8 cellular contexts compared by ENCODE assay signal in the genomic region with DNA sequence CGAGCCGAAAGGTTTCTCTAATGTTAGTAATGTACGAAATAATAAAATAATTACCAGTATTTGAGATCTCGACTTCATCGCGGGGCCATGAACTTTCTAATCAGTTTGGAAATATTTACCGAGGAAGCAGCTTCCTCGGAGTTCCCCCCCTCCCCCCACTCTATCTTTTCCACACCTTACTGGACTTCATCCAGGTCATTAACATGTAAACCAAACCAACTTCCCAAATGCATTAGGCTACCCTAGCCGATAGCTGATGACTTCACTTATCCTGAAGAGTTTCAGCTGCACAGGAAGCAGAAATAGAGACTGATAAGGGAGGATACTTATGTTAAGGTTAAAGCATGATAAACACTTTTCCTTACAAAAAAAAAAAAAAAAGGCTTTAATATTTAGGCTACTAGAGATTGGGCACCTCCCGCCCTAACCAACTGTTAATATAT. TPM values are rescaled to one million over a fixed set of nuclear protein-coding genes. Genes with fewer than 3 reads are reported as not detected.
A peak's percentile ranks its signal among the peaks of the same experiment; 100 is the strongest.
DNase-seq lines count a peak whose midpoint lies in the region; ATAC-seq and TF ChIP-seq lines count a peak whose summit lies in the region.

No MANE protein-coding gene starts in this region.

- TF ChIP-seq CTCF in WTC11 (IDR thresholded peaks at IDR 0.05), result no peak

- no peak for ATAC-seq in activated CD4-positive, alpha-beta T cell treated with anti-CD3 and anti-CD28 coated beads for 36 hours
- ATAC-seq in WTC11 (no peak), GM18861 (IDR thresholded peaks at IDR 0.05; ENCODE audit: unreplicated experiment) (no peak)
- no peak for ATAC-seq in stimulated activated naive CD8-positive, alpha-beta T cell treated with anti-CD3 and anti-CD28 coated beads, Interleukin-15, amount 100 ng/mL, for 72 hours

- CTCF ChIA-PET in activated CD4-positive, alpha-beta T cell treated with anti-CD3 and anti-CD28 coated beads for 36 hours (lab: Charles Lee), result interaction anchor here (0.6 kb wide), 1 partner anchor 157 kb away, joined by 3 read pairs; no protein-coding TSS in a partner anchor
- CTCF ChIA-PET in WTC11 (lab: Charles Lee), result interaction anchor here (0.6 kb wide), 1 partner anchor 194 kb away, joined by 3 read pairs; no protein-coding TSS in a partner anchor

- H3K36me3 ChIP-seq in iPS DF 6.9 (ENCODE audit: control insufficient read depth, insufficient read depth, low read length), result no peaks in the 10 kb centered on the region

- H3K9me3 ChIP-seq in iPS DF 6.9 (ENCODE audit: control insufficient read depth, insufficient read depth, low read length), result no peaks in the 10 kb centered on the region

- no peaks in the 10 kb centered on the region for H3K9me3 Mint-ChIP-seq in activated CD4-positive, alpha-beta T cell treated with anti-CD3 and anti-CD28 coated beads for 36 hours (ENCODE audit: low read depth)
- no peaks in the 10 kb centered on the region for H3K9me3 Mint-ChIP-seq in WTC11
- H3K9me3 Mint-ChIP-seq in stimulated activated naive CD8-positive, alpha-beta T cell treated with anti-CD3 and anti-CD28 coated beads, Interleukin-15, amount 100 ng/mL, for 72 hours, result no peaks in the 10 kb centered on the region

- POLR2A ChIA-PET in activated CD4-positive, alpha-beta T cell treated with anti-CD3 and anti-CD28 coated beads for 36 hours (lab: Charles Lee), result no interaction called here
- POLR2A ChIA-PET in WTC11 (lab: Charles Lee), result no interaction called here

- H3K27me3 Mint-ChIP-seq in activated CD4-positive, alpha-beta T cell treated with anti-CD3 and anti-CD28 coated beads for 36 hours, result peaks cover 60% of the 10 kb centered on the region
- H3K27me3 Mint-ChIP-seq in WTC11 (ENCODE audit: low read depth), result peaks cover 54% of the 10 kb centered on the region
- H3K27me3 Mint-ChIP-seq in stimulated activated naive CD8-positive, alpha-beta T cell treated with anti-CD3 and anti-CD28 coated beads, Interleukin-15, amount 100 ng/mL, for 72 hours, result peaks cover 70% of the 10 kb centered on the region

- peak overlapping the region; percentile 97; the same call in 1 of the 2 replicates for H3K4me3 ChIP-seq in iPS DF 6.9 (ENCODE audit: low read length)

- peak overlapping the region; percentile 75 for H3K4me3 Mint-ChIP-seq in activated CD4-positive, alpha-beta T cell treated with anti-CD3 and anti-CD28 coated beads for 36 hours
- peak overlapping the region; percentile 94 for H3K4me3 Mint-ChIP-seq in WTC11
- H3K4me3 Mint-ChIP-seq in stimulated activated naive CD8-positive, alpha-beta T cell treated with anti-CD3 and anti-CD28 coated beads, Interleukin-15, amount 100 ng/mL, for 72 hours, result peak overlapping the region; percentile 77 to 86

- H3K27ac Mint-ChIP-seq in activated CD4-positive, alpha-beta T cell treated with anti-CD3 and anti-CD28 coated beads for 36 hours, result no peak overlapping the region
- H3K27ac Mint-ChIP-seq in WTC11, result no peak overlapping the region
- H3K27ac Mint-ChIP-seq in stimulated activated naive CD8-positive, alpha-beta T cell treated with anti-CD3 and anti-CD28 coated beads, Interleukin-15, amount 100 ng/mL, for 72 hours, result no peak overlapping the region

- no peak for DNase-seq in activated CD4-positive, alpha-beta T cell treated with anti-CD3 and anti-CD28 coated beads for 36 hours
- DNase-seq in activated CD4-positive, alpha-beta T cell treated with anti-CD3 and anti-CD28 coated beads, Interleukin-2, amount 50 U/mL, for 1 hour, result no peak
- DNase-seq in WTC11 (ENCODE audit: low spot score), result no peak
- DNase-seq in iPS DF 6.9 (ENCODE audit: low read depth, low spot score), result no peak
- DNase-seq in stimulated activated naive CD8-positive, alpha-beta T cell treated with anti-CD3 and anti-CD28 coated beads, Interleukin-15, amount 100 ng/mL, for 72 hours, result no peak
- DNase-seq in cortex of kidney (lab: John Stamatoyannopoulos, UW), result no peak
- no peak for DNase-seq in activated CD4-positive, CD25-positive, alpha-beta regulatory T cell (lab: John Stamatoyannopoulos, UW)

- intact Hi-C loops in activated CD4-positive, alpha-beta T cell treated with anti-CD3 and anti-CD28 coated beads for 36 hours (cut with DNase I, micrococcal nuclease), result loop anchor here (2.0 to 10.0 kb wide), 5 partner anchors 58 to 200 kb away; no protein-coding TSS in a partner anchor

- no CpG with 5 or more reads among the region's 10 CpGs for WGBS in iPS DF 6.9 (ENCODE audit: insufficient coverage, insufficient read length)

- no peak overlapping the region for H3K27ac ChIP-seq in iPS DF 6.9 (ENCODE audit: low read length)

- no peaks in the 10 kb centered on the region for H3K36me3 Mint-ChIP-seq in activated CD4-positive, alpha-beta T cell treated with anti-CD3 and anti-CD28 coated beads for 36 hours (ENCODE audit: low read depth)
- H3K36me3 Mint-ChIP-seq in WTC11, result no peaks in the 10 kb centered on the region

- H3K27me3 ChIP-seq in iPS DF 6.9 (ENCODE audit: control insufficient read depth, insufficient read depth, low read length), result peaks cover 2% of the 10 kb centered on the region; the same call in 1 of the 2 replicates

- H3K4me1 ChIP-seq in iPS DF 6.9 (ENCODE audit: control insufficient read depth, insufficient read depth, low read length), result no peaks in the 10 kb centered on the region; the same call in 1 of the 2 replicates

- H3K4me1 Mint-ChIP-seq in activated CD4-positive, alpha-beta T cell treated with anti-CD3 and anti-CD28 coated beads for 36 hours, result peaks cover 23% of the 10 kb centered on the region
- H3K4me1 Mint-ChIP-seq in WTC11, result peaks cover 27% of the 10 kb centered on the region
- H3K4me1 Mint-ChIP-seq in stimulated activated naive CD8-positive, alpha-beta T cell treated with anti-CD3 and anti-CD28 coated beads, Interleukin-15, amount 100 ng/mL, for 72 hours, result peaks cover 27% of the 10 kb centered on the region

TF ChIP-seq in WTC11, 78 proteins besides CTCF, POLR2A, EP300 and RAD21 (continues in another document):
- TF ChIP-seq, protein P1, sequence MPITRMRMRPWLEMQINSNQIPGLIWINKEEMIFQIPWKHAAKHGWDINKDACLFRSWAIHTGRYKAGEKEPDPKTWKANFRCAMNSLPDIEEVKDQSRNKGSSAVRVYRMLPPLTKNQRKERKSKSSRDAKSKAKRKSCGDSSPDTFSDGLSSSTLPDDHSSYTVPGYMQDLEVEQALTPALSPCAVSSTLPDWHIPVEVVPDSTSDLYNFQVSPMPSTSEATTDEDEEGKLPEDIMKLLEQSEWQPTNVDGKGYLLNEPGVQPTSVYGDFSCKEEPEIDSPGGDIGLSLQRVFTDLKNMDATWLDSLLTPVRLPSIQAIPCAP (CRISPR knock-in tag; IDR thresholded peaks at IDR 0.05), result no peak
- TF ChIP-seq, protein P2, sequence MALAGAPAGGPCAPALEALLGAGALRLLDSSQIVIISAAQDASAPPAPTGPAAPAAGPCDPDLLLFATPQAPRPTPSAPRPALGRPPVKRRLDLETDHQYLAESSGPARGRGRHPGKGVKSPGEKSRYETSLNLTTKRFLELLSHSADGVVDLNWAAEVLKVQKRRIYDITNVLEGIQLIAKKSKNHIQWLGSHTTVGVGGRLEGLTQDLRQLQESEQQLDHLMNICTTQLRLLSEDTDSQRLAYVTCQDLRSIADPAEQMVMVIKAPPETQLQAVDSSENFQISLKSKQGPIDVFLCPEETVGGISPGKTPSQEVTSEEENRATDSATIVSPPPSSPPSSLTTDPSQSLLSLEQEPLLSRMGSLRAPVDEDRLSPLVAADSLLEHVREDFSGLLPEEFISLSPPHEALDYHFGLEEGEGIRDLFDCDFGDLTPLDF (CRISPR knock-in tag; IDR thresholded peaks at IDR 0.05), result no peak
- TF ChIP-seq ZNF416 (CRISPR knock-in tag; IDR thresholded peaks at IDR 0.05) (no peak), NR3C1 (CRISPR knock-in tag; conservative IDR thresholded peaks at IDR 0.05; ENCODE audit: low read depth) (no peak), RELA (CRISPR knock-in tag; IDR thresholded peaks at IDR 0.05; ENCODE audit: borderline replicate concordance) (no peak), CREM (CRISPR knock-in tag; IDR thresholded peaks at IDR 0.05) (no peak), RORB (CRISPR knock-in tag; IDR thresholded peaks at IDR 0.05) (no peak), PRRX2 (CRISPR knock-in tag; IDR thresholded peaks at IDR 0.05) (no peak)
- TF ChIP-seq, protein P3, sequence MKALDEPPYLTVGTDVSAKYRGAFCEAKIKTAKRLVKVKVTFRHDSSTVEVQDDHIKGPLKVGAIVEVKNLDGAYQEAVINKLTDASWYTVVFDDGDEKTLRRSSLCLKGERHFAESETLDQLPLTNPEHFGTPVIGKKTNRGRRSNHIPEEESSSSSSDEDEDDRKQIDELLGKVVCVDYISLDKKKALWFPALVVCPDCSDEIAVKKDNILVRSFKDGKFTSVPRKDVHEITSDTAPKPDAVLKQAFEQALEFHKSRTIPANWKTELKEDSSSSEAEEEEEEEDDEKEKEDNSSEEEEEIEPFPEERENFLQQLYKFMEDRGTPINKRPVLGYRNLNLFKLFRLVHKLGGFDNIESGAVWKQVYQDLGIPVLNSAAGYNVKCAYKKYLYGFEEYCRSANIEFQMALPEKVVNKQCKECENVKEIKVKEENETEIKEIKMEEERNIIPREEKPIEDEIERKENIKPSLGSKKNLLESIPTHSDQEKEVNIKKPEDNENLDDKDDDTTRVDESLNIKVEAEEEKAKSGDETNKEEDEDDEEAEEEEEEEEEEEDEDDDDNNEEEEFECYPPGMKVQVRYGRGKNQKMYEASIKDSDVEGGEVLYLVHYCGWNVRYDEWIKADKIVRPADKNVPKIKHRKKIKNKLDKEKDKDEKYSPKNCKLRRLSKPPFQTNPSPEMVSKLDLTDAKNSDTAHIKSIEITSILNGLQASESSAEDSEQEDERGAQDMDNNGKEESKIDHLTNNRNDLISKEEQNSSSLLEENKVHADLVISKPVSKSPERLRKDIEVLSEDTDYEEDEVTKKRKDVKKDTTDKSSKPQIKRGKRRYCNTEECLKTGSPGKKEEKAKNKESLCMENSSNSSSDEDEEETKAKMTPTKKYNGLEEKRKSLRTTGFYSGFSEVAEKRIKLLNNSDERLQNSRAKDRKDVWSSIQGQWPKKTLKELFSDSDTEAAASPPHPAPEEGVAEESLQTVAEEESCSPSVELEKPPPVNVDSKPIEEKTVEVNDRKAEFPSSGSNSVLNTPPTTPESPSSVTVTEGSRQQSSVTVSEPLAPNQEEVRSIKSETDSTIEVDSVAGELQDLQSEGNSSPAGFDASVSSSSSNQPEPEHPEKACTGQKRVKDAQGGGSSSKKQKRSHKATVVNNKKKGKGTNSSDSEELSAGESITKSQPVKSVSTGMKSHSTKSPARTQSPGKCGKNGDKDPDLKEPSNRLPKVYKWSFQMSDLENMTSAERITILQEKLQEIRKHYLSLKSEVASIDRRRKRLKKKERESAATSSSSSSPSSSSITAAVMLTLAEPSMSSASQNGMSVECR (CRISPR knock-in tag; IDR thresholded peaks at IDR 0.05; ENCODE audit: borderline replicate concordance), result no peak
- TF ChIP-seq, protein P4, sequence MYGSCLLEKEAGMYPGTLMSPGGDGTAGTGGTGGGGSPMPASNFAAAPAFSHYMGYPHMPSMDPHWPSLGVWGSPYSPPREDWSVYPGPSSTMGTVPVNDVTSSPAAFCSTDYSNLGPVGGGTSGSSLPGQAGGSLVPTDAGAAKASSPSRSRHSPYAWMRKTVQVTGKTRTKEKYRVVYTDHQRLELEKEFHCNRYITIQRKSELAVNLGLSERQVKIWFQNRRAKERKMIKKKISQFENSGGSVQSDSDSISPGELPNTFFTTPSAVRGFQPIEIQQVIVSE (CRISPR knock-in tag; IDR thresholded peaks at IDR 0.05; ENCODE audit: borderline replicate concordance), result no peak

RNA-seq across cellular contexts. Expression of a gene that starts 1.5 kb away (rescaled TPM):
- under 1 TPM; 0.07 to 0.12 TPM for total RNA-seq in activated CD4-positive, alpha-beta T cell treated with anti-CD3 and anti-CD28 coated beads for 36 hours
- total RNA-seq in WTC11 (2021), result 1.4 to 3.6 TPM (median 1.7 TPM) in 3 replicates
